ENCODE assay signal across 8 cellular contexts in genomic region chr7:69564454-69565417, GRCh38. TPM values are rescaled to one million over a fixed set of nuclear protein-coding genes. Genes with fewer than 3 reads are reported as not detected.
A peak's percentile ranks its signal among the peaks of the same experiment; 100 is the strongest.
DNase-seq lines count a peak whose midpoint lies in the region; ATAC-seq and TF ChIP-seq lines count a peak whose summit lies in the region.

No MANE protein-coding gene starts in this region.

- TF ChIP-seq EP300 in gastroesophageal sphincter (IDR thresholded peaks at IDR 0.05), result no peak

- H3K36me3 ChIP-seq in gastroesophageal sphincter (no peaks in the 10 kb centered on the region), gastrocnemius medialis (no peaks in the 10 kb centered on the region)

- WGBS in gastroesophageal sphincter (ENCODE audit: low coverage in 1 of 2), 2 donors, result 17 to 20% methylated on average over 6 to 7 of the region's 7 CpGs

- ATAC-seq in HG02884 (IDR thresholded peaks at IDR 0.05; ENCODE audit: unreplicated experiment) (peak; percentile 85), gastroesophageal sphincter (peak; percentile 61), gastrocnemius medialis (no peak)

- in situ Hi-C loops in gastrocnemius medialis (cut with MboI; ENCODE audit: low sequenced_read_pairs in 4 of 4), result no loop called here

- peak overlapping the region in 3 of 4 donors; percentile 27 to 64 (median 62) for H3K27ac ChIP-seq in gastroesophageal sphincter
- no peak overlapping the region for H3K27ac ChIP-seq in gastrocnemius medialis

- peak; percentile 6 for DNase-seq in EH (ENCODE audit: low read depth)
- DNase-seq in NCI-H524 (lab: John Stamatoyannopoulos, UW), result peak; percentile 35 to 81
- DNase-seq in SW 1271 (lab: John Stamatoyannopoulos, UW), result no peak
- no peak for DNase-seq in gastrocnemius medialis
- no peak for DNase-seq in kidney glomerular epithelial cell (lab: John Stamatoyannopoulos, UW)
- DNase-seq in activated T-cell treated with anti-CD3 and anti-CD28 coated beads for 4 hours, result no peak

- no peak for TF ChIP-seq CTCF in gastroesophageal sphincter (IDR thresholded peaks at IDR 0.05)
- no peak for TF ChIP-seq CTCF in gastrocnemius medialis (IDR thresholded peaks at IDR 0.05 in 4 of 5, conservative IDR thresholded peaks at IDR 0.05 in 1 of 5)

- H3K4me3 ChIP-seq in gastroesophageal sphincter (no peak overlapping the region), gastrocnemius medialis (no peak overlapping the region)

- H3K9me3 ChIP-seq in gastroesophageal sphincter (no peaks in the 10 kb centered on the region), gastrocnemius medialis (no peaks in the 10 kb centered on the region)

- peaks cover 0 to 25% (median 0%) of the 10 kb centered on the region in 3 donors for H3K4me1 ChIP-seq in gastroesophageal sphincter
- H3K4me1 ChIP-seq in gastrocnemius medialis, result no peaks in the 10 kb centered on the region

- TF ChIP-seq POLR2A in gastroesophageal sphincter (IDR thresholded peaks at IDR 0.05) (no peak), gastrocnemius medialis (IDR thresholded peaks at IDR 0.05) (no peak)

- intact Hi-C loops in gastrocnemius medialis (cut with DNase I; ENCODE audit: low total_unique reads), result no loop called here

- H3K27me3 ChIP-seq in gastroesophageal sphincter (no peaks in the 10 kb centered on the region), gastrocnemius medialis (no peaks in the 10 kb centered on the region)

RNA-seq across cellular contexts. Expression of gene AUTS2, which starts 33.5 kb away (rescaled TPM):
- total RNA-seq in gastroesophageal sphincter (10 to 100 TPM; 12.2 to 48.7 (median 44.1) TPM), gastrocnemius medialis (10 to 100 TPM in 2 of 4 donors, 1 to 10 TPM in 2; 2.5 to 16.2 (median 8.5) TPM)

Comparison
In these comparisons a context has a peak if more than half of its experiments do, and no peak if none do; other contexts are left out.
1. DNase-seq: peak in EH (single experiment) and NCI-H524 (2 of 2); none in SW 1271 (0 of 2), gastrocnemius medialis (0 of 2), kidney glomerular epithelial cell (single experiment) and activated T-cell treated with anti-CD3 and anti-CD28 coated beads for 4 hours (single experiment).
2. ATAC-seq: peak in HG02884 (single experiment) and gastroesophageal sphincter (single experiment); none in gastrocnemius medialis (0 of 2).
3. H3K27ac ChIP-seq: peak in gastroesophageal sphincter (3 of 4); none in gastrocnemius medialis (0 of 4).